ENCODE assay signal across 8 cellular contexts in genomic region chr1:10398734-10399486, GRCh38. TPM values are rescaled to one million over a fixed set of nuclear protein-coding genes. Genes with fewer than 3 reads are reported as not detected.
DNase-seq lines count a peak whose midpoint lies in the region; ATAC-seq and TF ChIP-seq lines count a peak whose summit lies in the region.

TSS of gene PGD (plus strand) at chr1:10399064. CDS start at chr1:10399118, 54 bp downstream.

- ATAC-seq in GM19438 (IDR thresholded peaks at IDR 0.05; ENCODE audit: low read depth, unreplicated experiment) = peak; percentile 89
- ATAC-seq in HG03575 (IDR thresholded peaks at IDR 0.05; ENCODE audit: extremely low read depth, insufficient number of reproducible peaks, low FRiP score, unreplicated experiment) = peak; percentile 85

- no peaks in the 10 kb centered on the region for H3K27me3 Mint-ChIP-seq in activated CD4-positive, alpha-beta memory T cell treated with anti-CD3 and anti-CD28 coated beads, Interleukin-2, amount 10 ng/mL, durations not matched to agents 7 days and 5 days

- peak within 1 kb of the TSS; percentile 39 to 94 for H3K9ac ChIP-seq in duodenal mucosa (ENCODE audit: low read depth in 1 of 2, low read length in 2 of 2)

- H3K4me3 ChIP-seq in duodenal mucosa (ENCODE audit: low read depth in 1 of 2, low read length in 2 of 2) (peak within 1 kb of the TSS; percentile 88 to 93), lower leg skin (ENCODE audit: low read depth, poor library complexity, severe bottlenecking) (peak within 1 kb of the TSS; percentile 79)

- intact Hi-C loops in lower leg skin (cut with DNase I; ENCODE audit: low total_unique reads) = no loop called here

- H3K36me3 ChIP-seq in duodenal mucosa (ENCODE audit: control insufficient read depth in 1 of 2, insufficient read depth in 2 of 2, low read length in 2 of 2) = peaks cover 13 to 16% of the 10 kb centered on the region in 2 donors

- peak; percentile 99 for DNase-seq in CD1c-positive myeloid dendritic cell (ENCODE audit: extremely low spot score)
- peak; percentile 92 for DNase-seq in NCI-H82 treated with DMSO at 0.1 percent for 48 hours (lab: John Stamatoyannopoulos, UW; ENCODE audit: unreplicated experiment)
- peak; percentile 98 for DNase-seq in activated CD4-positive, alpha-beta memory T cell treated with anti-CD3 and anti-CD28 coated beads, Interleukin-2, amount 10 ng/mL, durations not matched to agents 7 days and 5 days
- peak; percentile 97 to 100 for DNase-seq in lower leg skin (ENCODE audit: low spot score in 2 of 2)
- peak; percentile 98 to 99 for DNase-seq in stimulated activated CD4-positive, alpha-beta T cell treated with anti-CD3 and anti-CD28 coated beads, Interleukin-4, amount 100 ng/mL, for 48 hours (ENCODE audit: low read depth in 2 of 2)

- peak within 1 kb of the TSS; percentile 67 for H3K27ac Mint-ChIP-seq in activated CD4-positive, alpha-beta memory T cell treated with anti-CD3 and anti-CD28 coated beads, Interleukin-2, amount 10 ng/mL, durations not matched to agents 7 days and 5 days

- H3K4me3 Mint-ChIP-seq in activated CD4-positive, alpha-beta memory T cell treated with anti-CD3 and anti-CD28 coated beads, Interleukin-2, amount 10 ng/mL, durations not matched to agents 7 days and 5 days = peak within 1 kb of the TSS; percentile 89

- POLR2A ChIA-PET in activated CD4-positive, alpha-beta memory T cell treated with anti-CD3 and anti-CD28 coated beads, Interleukin-2, amount 10 ng/mL, durations not matched to agents 7 days and 5 days (lab: Charles Lee) = interaction anchor here (1.1 to 3.7 kb wide), 11 partner anchors 9 to 614 kb away, joined by 3 to 17 read pairs (median 6); partner anchors contain the start of genes CENPS and TARDBP

- CTCF ChIA-PET in activated CD4-positive, alpha-beta memory T cell treated with anti-CD3 and anti-CD28 coated beads, Interleukin-2, amount 10 ng/mL, durations not matched to agents 7 days and 5 days (lab: Charles Lee) = interaction anchor here (0.6 to 3.3 kb wide), 6 partner anchors 10 to 581 kb away, joined by 3 to 21 read pairs (median 4); partner anchors contain the start of genes CENPS and KIF1B

- no peaks in the 10 kb centered on the region for H3K9me3 ChIP-seq in duodenal mucosa (ENCODE audit: control insufficient read depth in 1 of 2, low read length in 2 of 2)

- peaks cover 2% of the 10 kb centered on the region for H3K9me3 Mint-ChIP-seq in activated CD4-positive, alpha-beta memory T cell treated with anti-CD3 and anti-CD28 coated beads, Interleukin-2, amount 10 ng/mL, durations not matched to agents 7 days and 5 days

- TF ChIP-seq POLR2A in lower leg skin (IDR thresholded peaks at IDR 0.05) = no peak

- H3K27me3 ChIP-seq in duodenal mucosa (ENCODE audit: control insufficient read depth in 1 of 2, insufficient read depth in 2 of 2, low read length in 2 of 2) = no peaks in the 10 kb centered on the region

- TF ChIP-seq CTCF in lower leg skin (IDR thresholded peaks at IDR 0.05) = no peak

- 0 to 1% methylated on average over 14 to 40 of the region's 81 CpGs for WGBS in lower leg skin, 2 donors

- H3K27ac ChIP-seq in duodenal mucosa (ENCODE audit: low read depth, low read length) = peak within 1 kb of the TSS; percentile 85

- H3K4me1 Mint-ChIP-seq in activated CD4-positive, alpha-beta memory T cell treated with anti-CD3 and anti-CD28 coated beads, Interleukin-2, amount 10 ng/mL, durations not matched to agents 7 days and 5 days = peaks cover 44% of the 10 kb centered on the region

- H3K36me3 Mint-ChIP-seq in activated CD4-positive, alpha-beta memory T cell treated with anti-CD3 and anti-CD28 coated beads, Interleukin-2, amount 10 ng/mL, durations not matched to agents 7 days and 5 days (ENCODE audit: low read depth) = peaks cover 25% of the 10 kb centered on the region

- peaks cover 11 to 20% of the 10 kb centered on the region in 2 donors for H3K4me1 ChIP-seq in duodenal mucosa (ENCODE audit: control insufficient read depth in 1 of 2, insufficient read depth in 2 of 2, low read length in 2 of 2)

RNA-seq across cellular contexts. Expression of gene PGD, which starts in this region (rescaled TPM):
- 10 to 100 TPM; 80.8 to 84.3 TPM for total RNA-seq in activated CD4-positive, alpha-beta memory T cell treated with anti-CD3 and anti-CD28 coated beads, Interleukin-2, amount 10 ng/mL, durations not matched to agents 7 days and 5 days
- total RNA-seq in lower leg skin = 10 to 100 TPM; 38.8 to 70.5 (median 53.2) TPM

Comparison
In these comparisons a context has a peak if more than half of its experiments do, and no peak if none do; other contexts are left out.
1. Peak in every context shown above with its lines: DNase-seq, ATAC-seq, H3K4me3 ChIP-seq and H3K27ac ChIP-seq.